36 cellular contexts compared by ENCODE assay signal in genomic region chr12:112091563-112091962, GRCh38.
"Had no signal": no experiment of that assay in that cellular context is flagged by ENCODE, and none has a peak within 500 bp of the region (broad histone marks: within the 10 kb centered on the region; RNA-seq: fewer than 3 reads in every experiment).

No MANE protein-coding gene starts in this region.

- H3K9me3 Mint-ChIP-seq: activated B cell treated with CpG ODN at 0.5 μM for 24 hours; activated CD4-positive, alpha-beta memory T cell treated with anti-CD3 and anti-CD28 coated beads for 36 hours; activated naive CD4-positive, alpha-beta T cell treated with anti-CD3 and anti-CD28 coated beads, Interleukin-2, amount 50 U/mL, for 72 hours; activated T-helper 17 cell treated with anti-CD3 and anti-CD28 coated beads, Interleukin-2, amount 50 U/mL, for 72 hours; IgD-negative memory B cell; T-cell had no signal

- H3K36me3 Mint-ChIP-seq: IgD-negative memory B cell had no signal

- H2AFZ ChIP-seq: PC-9 had no signal

- H3K4me3 Mint-ChIP-seq: activated B cell treated with CpG ODN at 0.5 μM for 24 hours; activated CD4-positive, alpha-beta memory T cell treated with anti-CD3 and anti-CD28 coated beads for 36 hours; activated CD8-positive, alpha-beta memory T cell treated with anti-CD3 and anti-CD28 coated beads, Interleukin-2, amount 10 ng/mL, durations not matched to agents 7 days and 5 days; activated T-helper 17 cell treated with anti-CD3 and anti-CD28 coated beads, Interleukin-2, amount 50 U/mL, for 72 hours; IgD-negative memory B cell; T-cell; T-helper 17 cell had no signal

- H3K9me3 ChIP-seq: adrenal gland, body of pancreas, MG63 had no signal

- H3K4me2 ChIP-seq: PC-9 had no signal

- H3K4me3 ChIP-seq: adrenal gland, body of pancreas, MG63, PC-9 had no signal

- H3K27ac ChIP-seq: adrenal gland, body of pancreas, PC-9, RWPE1, VCaP had no signal

- H3K27ac Mint-ChIP-seq: activated B cell treated with CpG ODN at 0.5 μM for 24 hours; activated CD8-positive, alpha-beta memory T cell treated with anti-CD3 and anti-CD28 coated beads, Interleukin-2, amount 10 ng/mL, durations not matched to agents 7 days and 5 days; activated T-helper 17 cell treated with anti-CD3 and anti-CD28 coated beads, Interleukin-2, amount 50 U/mL, for 72 hours; T-cell; T-helper 17 cell had no signal

- ATAC-seq: activated CD8-positive, alpha-beta memory T cell treated with anti-CD3 and anti-CD28 coated beads, Interleukin-2, amount 10 ng/mL, durations not matched to agents 7 days and 5 days; activated naive CD4-positive, alpha-beta T cell treated with anti-CD3 and anti-CD28 coated beads, Interleukin-2, amount 50 U/mL, for 72 hours; activated T-helper 17 cell treated with anti-CD3 and anti-CD28 coated beads, Interleukin-2, amount 50 U/mL, for 72 hours; body of pancreas; Right ventricle myocardium inferior; SK-N-SH treated with all-trans-retinoic acid at 6 μM for 48 hours; T-cell; T-helper 17 cell had no signal

- H3K27me3 ChIP-seq: adrenal gland, body of pancreas, MG63 had no signal

- DNase-seq: activated B cell treated with CpG ODN at 0.5 μM for 24 hours; activated CD4-positive, alpha-beta memory T cell treated with anti-CD3 and anti-CD28 coated beads for 36 hours; activated CD4-positive, alpha-beta T cell treated with anti-CD3 and anti-CD28 coated beads for 4 hours; activated CD4-positive, alpha-beta T cell treated with anti-CD3 and anti-CD28 coated beads, Interleukin-2, amount 50 U/mL, for 1 hour; activated CD4-positive, CD25-positive, alpha-beta regulatory T cell treated with anti-CD3 and anti-CD28 coated beads, Interleukin-2, amount 50 U/mL, for 72 hours; activated CD8-positive, alpha-beta memory T cell treated with anti-CD3 and anti-CD28 coated beads, Interleukin-2, amount 10 ng/mL, durations not matched to agents 7 days and 5 days; activated gamma-delta T cell treated with Interleukin-2 at 50 U/mL for 16 hours; activated T-cell treated with anti-CD3 and anti-CD28 coated beads, Interleukin-2, amount 50 U/mL, for 1 hour; body of pancreas; caudate nucleus; cerebellar nuclear complex; Karpas-422; KBM-7; MG63; NCI-H1048; NCI-H1105 treated with DMSO at 0.1 percent for 48 hours; NCI-H1436; NCI-H1694; NCI-H1930; NCI-H2081 treated with DMSO at 0.1 percent for 48 hours; NCI-H226; NCI-H524 treated with DMSO at 0.1 percent for 48 hours; NCI-H748 treated with DMSO at 0.1 percent for 48 hours; NK-92 treated with Interleukin-12 subunit alpha and Interleukin-12 subunit beta, amount 100 ng/mL, for 24 hours; PC-9; SIG-M5; T-cell; T-helper 17 cell had no signal

- H3K27me3 Mint-ChIP-seq: activated B cell treated with CpG ODN at 0.5 μM for 24 hours; activated CD4-positive, alpha-beta memory T cell treated with anti-CD3 and anti-CD28 coated beads for 36 hours; activated CD8-positive, alpha-beta memory T cell treated with anti-CD3 and anti-CD28 coated beads, Interleukin-2, amount 10 ng/mL, durations not matched to agents 7 days and 5 days; activated T-helper 17 cell treated with anti-CD3 and anti-CD28 coated beads, Interleukin-2, amount 50 U/mL, for 72 hours; IgD-negative memory B cell; T-cell; T-helper 17 cell had no signal
